Comparison of ENCODE assay signal across 8 cellular contexts in the genomic region with DNA sequence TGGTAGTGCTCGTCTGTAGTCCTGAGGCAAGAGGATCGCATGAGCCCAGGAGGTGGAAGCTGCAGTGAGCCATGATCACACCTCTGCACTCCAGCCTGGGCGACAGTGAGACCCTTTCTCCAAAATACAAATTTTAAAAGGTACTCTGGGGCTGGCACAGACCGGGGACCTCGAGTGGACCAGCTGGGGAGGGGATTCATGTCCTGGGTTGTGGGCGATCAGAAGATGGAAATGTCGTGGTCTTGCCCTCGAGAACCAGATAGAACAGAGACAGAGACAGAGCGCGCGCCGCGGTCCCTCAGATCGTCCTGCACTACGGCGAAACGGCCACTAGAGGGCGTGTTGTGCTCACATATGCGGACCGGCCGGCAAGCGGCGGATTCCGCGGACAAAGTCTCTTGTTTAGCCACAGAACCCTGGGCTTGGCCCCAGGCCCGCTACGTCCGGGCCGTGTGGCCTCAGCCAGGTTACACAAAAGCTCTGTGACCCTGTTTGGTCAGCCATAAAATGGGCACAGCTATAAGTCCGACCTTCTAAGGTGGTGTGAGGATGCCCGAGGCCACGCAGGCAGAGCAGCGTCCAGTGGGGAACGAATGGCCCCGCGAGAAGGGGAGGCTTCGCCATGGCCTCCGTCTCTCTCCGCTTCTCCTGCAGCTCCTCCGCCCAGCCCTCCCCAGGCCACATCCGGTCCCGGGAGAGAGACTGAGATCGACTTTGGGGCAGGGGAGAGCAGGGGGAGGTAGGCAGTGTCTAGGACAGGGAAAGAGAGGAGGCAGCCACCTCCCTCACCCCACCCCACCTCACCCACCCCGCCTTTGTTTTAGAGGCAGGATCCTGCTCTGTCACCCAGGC. TPM values are rescaled to one million over a fixed set of nuclear protein-coding genes. Genes with fewer than 3 reads are reported as not detected.
DNase-seq lines count a peak whose midpoint lies in the region; ATAC-seq, FAIRE-seq and TF ChIP-seq lines count a peak whose summit lies in the region.

No MANE protein-coding gene starts in this region.

- H3K4me3 ChIP-seq in bronchial epithelial cell (ENCODE audit: low read depth, low read length): peak overlapping the region; percentile 23

- no peak for FAIRE-seq in bronchial epithelial cell (lab: Jason Lieb, UNC)

- H3K27ac Mint-ChIP-seq in WTC11: peak overlapping the region; percentile 70; the same call in 1 of the 2 replicates

- ATAC-seq in WTC11 (peak; percentile 80), HG03039 (IDR thresholded peaks at IDR 0.05; ENCODE audit: unreplicated experiment) (no peak)

- H3K9me3 Mint-ChIP-seq in WTC11: no peaks in the 10 kb centered on the region

- H3K4me3 Mint-ChIP-seq in WTC11: peak overlapping the region; percentile 73

- H3K27me3 ChIP-seq in bronchial epithelial cell (ENCODE audit: control insufficient read depth, insufficient read depth, low read length): no peaks in the 10 kb centered on the region

- no peaks in the 10 kb centered on the region for H3K36me3 Mint-ChIP-seq in WTC11

- DNase-seq in AG09319 (ENCODE audit: extremely low read depth, low read depth): peak; percentile 55
- DNase-seq in GOT3 (lab: John Stamatoyannopoulos, UW): peak; percentile 66
- peak; percentile 46 for DNase-seq in NCI-H2171 (lab: John Stamatoyannopoulos, UW)
- peak; percentile 93 for DNase-seq in WTC11 (ENCODE audit: low spot score)
- DNase-seq in bronchial epithelial cell (ENCODE audit: low read depth): peak; percentile 47
- DNase-seq in inferior parietal cortex (ENCODE audit: extremely low spot score): peak; percentile 90
- peak; percentile 51 for DNase-seq in smooth muscle cell of the brain vasculature (ENCODE audit: low read depth, low spot score)

- CTCF ChIA-PET in WTC11 (lab: Charles Lee): interaction anchor here (0.5 to 4.7 kb wide), 14 partner anchors 8 to 389 kb away, joined by 3 to 41 read pairs (median 4); no protein-coding TSS in a partner anchor

- POLR2A ChIA-PET in WTC11 (lab: Charles Lee): interaction anchor here (0.6 to 1.2 kb wide), 2 partner anchors 14 to 49 kb away, joined by 3 to 5 read pairs; no protein-coding TSS in a partner anchor

- TF ChIP-seq CTCF in AG09319 (IDR thresholded peaks at IDR 0.05; ENCODE audit: low read depth, low read length) (peak; percentile 93), WTC11 (IDR thresholded peaks at IDR 0.05) (peak; percentile 99), bronchial epithelial cell (IDR thresholded peaks at IDR 0.05; ENCODE audit: insufficient read depth, low read length, severe bottlenecking) (peak; percentile 98)

- H3K4me1 Mint-ChIP-seq in WTC11: peaks cover 16% of the 10 kb centered on the region

- H3K36me3 ChIP-seq in bronchial epithelial cell (ENCODE audit: control insufficient read depth, insufficient read depth, low read length): no peaks in the 10 kb centered on the region

- peaks cover 27% of the 10 kb centered on the region for H3K27me3 Mint-ChIP-seq in WTC11 (ENCODE audit: low read depth)

TF ChIP-seq in WTC11, 78 proteins besides CTCF, POLR2A, EP300 and RAD21 (continues in another document):
- TF ChIP-seq GABPB1 (CRISPR knock-in tag; IDR thresholded peaks at IDR 0.05): peak; percentile 34; the same call in 1 of the 2 replicates
- TF ChIP-seq, protein P1, sequence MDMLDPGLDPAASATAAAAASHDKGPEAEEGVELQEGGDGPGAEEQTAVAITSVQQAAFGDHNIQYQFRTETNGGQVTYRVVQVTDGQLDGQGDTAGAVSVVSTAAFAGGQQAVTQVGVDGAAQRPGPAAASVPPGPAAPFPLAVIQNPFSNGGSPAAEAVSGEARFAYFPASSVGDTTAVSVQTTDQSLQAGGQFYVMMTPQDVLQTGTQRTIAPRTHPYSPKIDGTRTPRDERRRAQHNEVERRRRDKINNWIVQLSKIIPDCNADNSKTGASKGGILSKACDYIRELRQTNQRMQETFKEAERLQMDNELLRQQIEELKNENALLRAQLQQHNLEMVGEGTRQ (CRISPR knock-in tag; IDR thresholded peaks at IDR 0.05): no peak
- TF ChIP-seq, protein P2, sequence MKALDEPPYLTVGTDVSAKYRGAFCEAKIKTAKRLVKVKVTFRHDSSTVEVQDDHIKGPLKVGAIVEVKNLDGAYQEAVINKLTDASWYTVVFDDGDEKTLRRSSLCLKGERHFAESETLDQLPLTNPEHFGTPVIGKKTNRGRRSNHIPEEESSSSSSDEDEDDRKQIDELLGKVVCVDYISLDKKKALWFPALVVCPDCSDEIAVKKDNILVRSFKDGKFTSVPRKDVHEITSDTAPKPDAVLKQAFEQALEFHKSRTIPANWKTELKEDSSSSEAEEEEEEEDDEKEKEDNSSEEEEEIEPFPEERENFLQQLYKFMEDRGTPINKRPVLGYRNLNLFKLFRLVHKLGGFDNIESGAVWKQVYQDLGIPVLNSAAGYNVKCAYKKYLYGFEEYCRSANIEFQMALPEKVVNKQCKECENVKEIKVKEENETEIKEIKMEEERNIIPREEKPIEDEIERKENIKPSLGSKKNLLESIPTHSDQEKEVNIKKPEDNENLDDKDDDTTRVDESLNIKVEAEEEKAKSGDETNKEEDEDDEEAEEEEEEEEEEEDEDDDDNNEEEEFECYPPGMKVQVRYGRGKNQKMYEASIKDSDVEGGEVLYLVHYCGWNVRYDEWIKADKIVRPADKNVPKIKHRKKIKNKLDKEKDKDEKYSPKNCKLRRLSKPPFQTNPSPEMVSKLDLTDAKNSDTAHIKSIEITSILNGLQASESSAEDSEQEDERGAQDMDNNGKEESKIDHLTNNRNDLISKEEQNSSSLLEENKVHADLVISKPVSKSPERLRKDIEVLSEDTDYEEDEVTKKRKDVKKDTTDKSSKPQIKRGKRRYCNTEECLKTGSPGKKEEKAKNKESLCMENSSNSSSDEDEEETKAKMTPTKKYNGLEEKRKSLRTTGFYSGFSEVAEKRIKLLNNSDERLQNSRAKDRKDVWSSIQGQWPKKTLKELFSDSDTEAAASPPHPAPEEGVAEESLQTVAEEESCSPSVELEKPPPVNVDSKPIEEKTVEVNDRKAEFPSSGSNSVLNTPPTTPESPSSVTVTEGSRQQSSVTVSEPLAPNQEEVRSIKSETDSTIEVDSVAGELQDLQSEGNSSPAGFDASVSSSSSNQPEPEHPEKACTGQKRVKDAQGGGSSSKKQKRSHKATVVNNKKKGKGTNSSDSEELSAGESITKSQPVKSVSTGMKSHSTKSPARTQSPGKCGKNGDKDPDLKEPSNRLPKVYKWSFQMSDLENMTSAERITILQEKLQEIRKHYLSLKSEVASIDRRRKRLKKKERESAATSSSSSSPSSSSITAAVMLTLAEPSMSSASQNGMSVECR (CRISPR knock-in tag; IDR thresholded peaks at IDR 0.05; ENCODE audit: borderline replicate concordance): no peak; the same call in 1 of the 2 replicates
- peak; percentile 38; the same call in 1 of the 2 replicates for TF ChIP-seq SP1 (CRISPR knock-in tag; conservative IDR thresholded peaks at IDR 0.05)
- no peak for TF ChIP-seq NR3C1 (CRISPR knock-in tag; conservative IDR thresholded peaks at IDR 0.05; ENCODE audit: low read depth)
- TF ChIP-seq ZNF232 (CRISPR knock-in tag; IDR thresholded peaks at IDR 0.05): no peak
- TF ChIP-seq CREM (CRISPR knock-in tag; IDR thresholded peaks at IDR 0.05): 0 out of 2 replicates have a peak, but pooled peaks have one; percentile 24
- peak; percentile 86 for TF ChIP-seq FOXP1 (CRISPR knock-in tag; IDR thresholded peaks at IDR 0.05; ENCODE audit: borderline replicate concordance)
- TF ChIP-seq ZNF396 (CRISPR knock-in tag; IDR thresholded peaks at IDR 0.05; ENCODE audit: borderline replicate concordance): no peak
- TF ChIP-seq, protein P3, sequence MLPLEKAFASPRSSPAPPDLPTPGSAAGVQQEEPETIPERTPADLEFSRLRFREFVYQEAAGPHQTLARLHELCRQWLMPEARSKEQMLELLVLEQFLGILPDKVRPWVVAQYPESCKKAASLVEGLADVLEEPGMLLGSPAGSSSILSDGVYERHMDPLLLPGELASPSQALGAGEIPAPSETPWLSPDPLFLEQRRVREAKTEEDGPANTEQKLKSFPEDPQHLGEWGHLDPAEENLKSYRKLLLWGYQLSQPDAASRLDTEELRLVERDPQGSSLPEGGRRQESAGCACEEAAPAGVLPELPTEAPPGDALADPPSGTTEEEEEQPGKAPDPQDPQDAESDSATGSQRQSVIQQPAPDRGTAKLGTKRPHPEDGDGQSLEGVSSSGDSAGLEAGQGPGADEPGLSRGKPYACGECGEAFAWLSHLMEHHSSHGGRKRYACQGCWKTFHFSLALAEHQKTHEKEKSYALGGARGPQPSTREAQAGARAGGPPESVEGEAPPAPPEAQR (CRISPR knock-in tag; IDR thresholded peaks at IDR 0.05): no peak
- TF ChIP-seq CREB1 (CRISPR knock-in tag; IDR thresholded peaks at IDR 0.05): no peak
- TF ChIP-seq, protein P4, sequence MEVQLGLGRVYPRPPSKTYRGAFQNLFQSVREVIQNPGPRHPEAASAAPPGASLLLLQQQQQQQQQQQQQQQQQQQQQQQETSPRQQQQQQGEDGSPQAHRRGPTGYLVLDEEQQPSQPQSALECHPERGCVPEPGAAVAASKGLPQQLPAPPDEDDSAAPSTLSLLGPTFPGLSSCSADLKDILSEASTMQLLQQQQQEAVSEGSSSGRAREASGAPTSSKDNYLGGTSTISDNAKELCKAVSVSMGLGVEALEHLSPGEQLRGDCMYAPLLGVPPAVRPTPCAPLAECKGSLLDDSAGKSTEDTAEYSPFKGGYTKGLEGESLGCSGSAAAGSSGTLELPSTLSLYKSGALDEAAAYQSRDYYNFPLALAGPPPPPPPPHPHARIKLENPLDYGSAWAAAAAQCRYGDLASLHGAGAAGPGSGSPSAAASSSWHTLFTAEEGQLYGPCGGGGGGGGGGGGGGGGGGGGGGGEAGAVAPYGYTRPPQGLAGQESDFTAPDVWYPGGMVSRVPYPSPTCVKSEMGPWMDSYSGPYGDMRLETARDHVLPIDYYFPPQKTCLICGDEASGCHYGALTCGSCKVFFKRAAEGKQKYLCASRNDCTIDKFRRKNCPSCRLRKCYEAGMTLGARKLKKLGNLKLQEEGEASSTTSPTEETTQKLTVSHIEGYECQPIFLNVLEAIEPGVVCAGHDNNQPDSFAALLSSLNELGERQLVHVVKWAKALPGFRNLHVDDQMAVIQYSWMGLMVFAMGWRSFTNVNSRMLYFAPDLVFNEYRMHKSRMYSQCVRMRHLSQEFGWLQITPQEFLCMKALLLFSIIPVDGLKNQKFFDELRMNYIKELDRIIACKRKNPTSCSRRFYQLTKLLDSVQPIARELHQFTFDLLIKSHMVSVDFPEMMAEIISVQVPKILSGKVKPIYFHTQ (CRISPR knock-in tag; IDR thresholded peaks at IDR 0.05): no peak
- TF ChIP-seq ZBTB21 (CRISPR knock-in tag; IDR thresholded peaks at IDR 0.05; ENCODE audit: borderline replicate concordance): peak; percentile 70; the same call in 1 of the 2 replicates
- TF ChIP-seq SOX15 (CRISPR knock-in tag; IDR thresholded peaks at IDR 0.05): no peak
- peak; percentile 14; the same call in 1 of the 2 replicates for TF ChIP-seq ETV6 (CRISPR knock-in tag; IDR thresholded peaks at IDR 0.05)
- peak; percentile 59; the same call in 1 of the 2 replicates for TF ChIP-seq NFE2L1 (CRISPR knock-in tag; IDR thresholded peaks at IDR 0.05)
- TF ChIP-seq TCF7 (CRISPR knock-in tag; IDR thresholded peaks at IDR 0.05; ENCODE audit: low read depth): no peak
- no peak for TF ChIP-seq KAT7 (CRISPR knock-in tag; IDR thresholded peaks at IDR 0.05; ENCODE audit: borderline replicate concordance)

RNA-seq across cellular contexts. Expression of a gene that starts 14.6 kb away (rescaled TPM):
- 79.4 to 85.7 TPM (median 82.6 TPM) in 3 replicates for total RNA-seq in WTC11 (2021)
- total RNA-seq in bronchial epithelial cell: under 0.01 TPM in 2 replicates

Comparison
In these comparisons a context has a peak if more than half of its experiments do, and no peak if none do; other contexts are left out.
1. RNA of a gene that starts 14.6 kb away (total RNA-seq): 79.4 to 85.7 TPM in WTC11; under 0.01 TPM in bronchial epithelial cell; every median in the first group is over 10 times any median in the second.
2. Peak in every context shown above with its lines, with median percentiles within 50 percentile points of each other: DNase-seq and CTCF ChIP-seq.